Comparison of ENCODE assay signal across 1 cellular context in the genomic region with DNA sequence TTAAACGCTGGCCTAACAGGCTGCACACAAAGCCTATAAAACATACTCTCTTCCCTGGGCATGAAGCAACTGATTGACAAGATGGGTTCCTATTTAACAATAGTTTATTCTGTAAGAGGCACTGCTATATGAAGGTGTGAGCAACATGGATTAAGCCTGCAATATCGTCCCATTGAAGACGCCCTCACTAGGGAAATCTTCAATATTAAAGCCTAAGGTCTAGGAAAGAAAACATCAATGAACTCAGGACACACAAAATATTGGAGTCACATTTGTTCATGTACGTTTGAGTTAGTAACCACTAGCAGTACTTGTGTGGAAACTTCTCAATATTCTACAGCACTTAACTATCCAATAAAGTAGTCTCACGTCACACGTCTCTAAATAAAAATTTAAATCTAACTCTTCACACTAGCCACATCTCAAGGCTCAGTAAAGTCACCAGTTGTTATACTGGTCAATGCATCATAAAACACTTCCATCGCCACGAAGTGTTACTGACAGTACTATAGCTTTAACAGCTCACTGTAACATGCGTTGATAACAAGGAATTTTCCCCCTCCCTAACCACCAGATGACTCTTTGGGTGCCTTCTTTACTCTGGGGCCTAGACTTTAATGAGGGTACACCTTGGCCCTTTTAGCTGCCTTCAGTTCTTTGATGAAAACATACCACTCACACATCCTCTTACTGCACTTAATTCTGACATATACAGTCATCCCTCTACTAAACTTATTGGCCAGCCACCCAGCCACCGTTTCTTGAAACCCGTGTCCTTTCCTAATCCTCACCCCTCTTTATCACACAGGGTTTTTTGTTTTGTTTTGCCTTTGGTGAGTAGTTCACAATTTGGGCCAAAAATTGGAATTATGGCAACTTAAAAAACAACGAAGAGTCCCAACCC.
A peak's percentile ranks its signal among the peaks of the same experiment; 100 is the strongest.
TF ChIP-seq lines count a peak whose summit lies in the region.

No MANE protein-coding gene starts in this region.

TF ChIP-seq in GM12878, 131 proteins besides CTCF, POLR2A, EP300 and RAD21 (continued from another document):
- TF ChIP-seq ZBED1 (IDR thresholded peaks at IDR 0.05; ENCODE audit: borderline replicate concordance) = peak; percentile 46; the same call in 1 of the 2 replicates
- TF ChIP-seq ZSCAN29 (IDR thresholded peaks at IDR 0.05) = no peak
- peak; percentile 68 for TF ChIP-seq POLR2AphosphoS5 (IDR thresholded peaks at IDR 0.05; ENCODE audit: low read length)
- no peak for TF ChIP-seq ZNF384 (IDR thresholded peaks at IDR 0.05; ENCODE audit: borderline replicate concordance, low read depth, low read length)
- TF ChIP-seq, protein P1, sequence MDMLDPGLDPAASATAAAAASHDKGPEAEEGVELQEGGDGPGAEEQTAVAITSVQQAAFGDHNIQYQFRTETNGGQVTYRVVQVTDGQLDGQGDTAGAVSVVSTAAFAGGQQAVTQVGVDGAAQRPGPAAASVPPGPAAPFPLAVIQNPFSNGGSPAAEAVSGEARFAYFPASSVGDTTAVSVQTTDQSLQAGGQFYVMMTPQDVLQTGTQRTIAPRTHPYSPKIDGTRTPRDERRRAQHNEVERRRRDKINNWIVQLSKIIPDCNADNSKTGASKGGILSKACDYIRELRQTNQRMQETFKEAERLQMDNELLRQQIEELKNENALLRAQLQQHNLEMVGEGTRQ (IDR thresholded peaks at IDR 0.05; ENCODE audit: borderline replicate concordance, low read depth, low read length) = no peak
- TF ChIP-seq, protein P2, sequence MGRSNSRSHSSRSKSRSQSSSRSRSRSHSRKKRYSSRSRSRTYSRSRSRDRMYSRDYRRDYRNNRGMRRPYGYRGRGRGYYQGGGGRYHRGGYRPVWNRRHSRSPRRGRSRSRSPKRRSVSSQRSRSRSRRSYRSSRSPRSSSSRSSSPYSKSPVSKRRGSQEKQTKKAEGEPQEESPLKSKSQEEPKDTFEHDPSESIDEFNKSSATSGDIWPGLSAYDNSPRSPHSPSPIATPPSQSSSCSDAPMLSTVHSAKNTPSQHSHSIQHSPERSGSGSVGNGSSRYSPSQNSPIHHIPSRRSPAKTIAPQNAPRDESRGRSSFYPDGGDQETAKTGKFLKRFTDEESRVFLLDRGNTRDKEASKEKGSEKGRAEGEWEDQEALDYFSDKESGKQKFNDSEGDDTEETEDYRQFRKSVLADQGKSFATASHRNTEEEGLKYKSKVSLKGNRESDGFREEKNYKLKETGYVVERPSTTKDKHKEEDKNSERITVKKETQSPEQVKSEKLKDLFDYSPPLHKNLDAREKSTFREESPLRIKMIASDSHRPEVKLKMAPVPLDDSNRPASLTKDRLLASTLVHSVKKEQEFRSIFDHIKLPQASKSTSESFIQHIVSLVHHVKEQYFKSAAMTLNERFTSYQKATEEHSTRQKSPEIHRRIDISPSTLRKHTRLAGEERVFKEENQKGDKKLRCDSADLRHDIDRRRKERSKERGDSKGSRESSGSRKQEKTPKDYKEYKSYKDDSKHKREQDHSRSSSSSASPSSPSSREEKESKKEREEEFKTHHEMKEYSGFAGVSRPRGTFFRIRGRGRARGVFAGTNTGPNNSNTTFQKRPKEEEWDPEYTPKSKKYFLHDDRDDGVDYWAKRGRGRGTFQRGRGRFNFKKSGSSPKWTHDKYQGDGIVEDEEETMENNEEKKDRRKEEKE (IDR thresholded peaks at IDR 0.05) = no peak
- TF ChIP-seq PML (IDR thresholded peaks at IDR 0.05; ENCODE audit: low read length) = peak; percentile 25; the same call in 1 of the 2 replicates
- no peak for TF ChIP-seq MEF2A (IDR thresholded peaks at IDR 0.05; ENCODE audit: insufficient read depth, low read depth, low read length)
- TF ChIP-seq RAD51 (IDR thresholded peaks at IDR 0.05) = no peak
- TF ChIP-seq, protein P3, sequence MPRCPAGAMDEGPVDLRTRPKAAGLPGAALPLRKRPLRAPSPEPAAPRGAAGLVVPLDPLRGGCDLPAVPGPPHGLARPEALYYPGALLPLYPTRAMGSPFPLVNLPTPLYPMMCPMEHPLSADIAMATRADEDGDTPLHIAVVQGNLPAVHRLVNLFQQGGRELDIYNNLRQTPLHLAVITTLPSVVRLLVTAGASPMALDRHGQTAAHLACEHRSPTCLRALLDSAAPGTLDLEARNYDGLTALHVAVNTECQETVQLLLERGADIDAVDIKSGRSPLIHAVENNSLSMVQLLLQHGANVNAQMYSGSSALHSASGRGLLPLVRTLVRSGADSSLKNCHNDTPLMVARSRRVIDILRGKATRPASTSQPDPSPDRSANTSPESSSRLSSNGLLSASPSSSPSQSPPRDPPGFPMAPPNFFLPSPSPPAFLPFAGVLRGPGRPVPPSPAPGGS (IDR thresholded peaks at IDR 0.05; ENCODE audit: borderline replicate concordance, insufficient read depth, low read depth, low read length, poor library complexity, severe bottlenecking) = peak; percentile 12
